In the genomic region with DNA sequence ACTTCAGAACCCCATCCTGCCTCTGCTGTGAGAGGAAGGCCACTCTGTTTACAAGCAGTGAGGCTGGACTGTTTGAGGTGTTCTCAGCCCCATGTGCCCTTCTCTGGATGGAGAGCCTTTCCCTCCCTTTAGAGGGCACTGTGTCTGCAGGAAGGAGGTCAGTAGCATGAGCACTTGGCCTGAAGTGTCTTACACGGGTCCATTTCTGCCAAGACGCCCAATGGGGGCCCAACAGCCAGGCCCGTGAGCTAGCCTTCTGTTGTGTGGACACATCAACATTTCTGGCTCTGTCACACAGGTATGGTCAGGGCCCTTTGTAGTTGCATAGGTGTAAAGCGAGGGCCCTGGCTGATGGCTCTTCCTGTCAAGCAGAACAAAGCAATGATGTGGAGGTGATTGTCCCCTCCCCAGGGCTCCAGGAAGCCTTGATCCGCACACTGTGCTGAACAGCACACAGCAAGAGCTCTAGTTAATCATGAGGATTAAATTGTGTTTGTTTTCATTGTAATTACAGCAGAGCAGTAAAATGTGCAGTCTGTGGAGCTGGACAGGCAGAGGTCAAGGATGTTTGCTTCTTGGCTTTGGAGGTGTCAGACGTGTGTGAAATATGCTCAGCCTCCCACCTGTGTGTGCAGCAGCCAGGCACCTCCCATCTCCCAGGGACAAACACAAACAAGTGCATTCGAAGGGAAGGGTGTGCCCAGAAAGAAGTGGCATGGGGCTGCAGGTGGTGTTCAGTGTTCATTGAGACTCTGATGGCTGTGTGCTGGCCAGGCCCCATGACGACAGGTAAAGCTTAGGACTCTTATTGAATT, we compare ENCODE assay signal across 1 cellular context.
TF ChIP-seq lines count a peak whose summit lies in the region.

No MANE protein-coding gene starts in this region.

TF ChIP-seq in SK-N-SH treated with all-trans-retinoic acid at 6 μM for 48 hours, 23 proteins besides CTCF, POLR2A, EP300 and RAD21 (continued from another document):
- TF ChIP-seq BACH2 (CRISPR knock-in tag; IDR thresholded peaks at IDR 0.05; ENCODE audit: borderline replicate concordance) (no peak), ZNF8 (CRISPR knock-in tag; IDR thresholded peaks at IDR 0.05) (no peak), ARNTL (CRISPR knock-in tag; IDR thresholded peaks at IDR 0.05; ENCODE audit: borderline replicate concordance, low read depth) (no peak), RARB (CRISPR knock-in tag; IDR thresholded peaks at IDR 0.05) (no peak), TOX (CRISPR knock-in tag; IDR thresholded peaks at IDR 0.05; ENCODE audit: borderline replicate concordance) (no peak), PPARA (CRISPR knock-in tag; IDR thresholded peaks at IDR 0.05; ENCODE audit: borderline replicate concordance) (no peak), ZFP3 (CRISPR knock-in tag; IDR thresholded peaks at IDR 0.05) (no peak), ISL1 (CRISPR knock-in tag; IDR thresholded peaks at IDR 0.05) (no peak), ZC3H10 (CRISPR knock-in tag; IDR thresholded peaks at IDR 0.05) (no peak)
- TF ChIP-seq, protein P1, sequence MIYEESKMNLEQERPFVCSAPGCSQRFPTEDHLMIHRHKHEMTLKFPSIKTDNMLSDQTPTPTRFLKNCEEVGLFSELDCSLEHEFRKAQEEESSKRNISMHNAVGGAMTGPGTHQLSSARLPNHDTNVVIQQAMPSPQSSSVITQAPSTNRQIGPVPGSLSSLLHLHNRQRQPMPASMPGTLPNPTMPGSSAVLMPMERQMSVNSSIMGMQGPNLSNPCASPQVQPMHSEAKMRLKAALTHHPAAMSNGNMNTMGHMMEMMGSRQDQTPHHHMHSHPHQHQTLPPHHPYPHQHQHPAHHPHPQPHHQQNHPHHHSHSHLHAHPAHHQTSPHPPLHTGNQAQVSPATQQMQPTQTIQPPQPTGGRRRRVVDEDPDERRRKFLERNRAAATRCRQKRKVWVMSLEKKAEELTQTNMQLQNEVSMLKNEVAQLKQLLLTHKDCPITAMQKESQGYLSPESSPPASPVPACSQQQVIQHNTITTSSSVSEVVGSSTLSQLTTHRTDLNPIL (CRISPR knock-in tag; IDR thresholded peaks at IDR 0.05; ENCODE audit: low read depth) = no peak
- TF ChIP-seq, protein P2, sequence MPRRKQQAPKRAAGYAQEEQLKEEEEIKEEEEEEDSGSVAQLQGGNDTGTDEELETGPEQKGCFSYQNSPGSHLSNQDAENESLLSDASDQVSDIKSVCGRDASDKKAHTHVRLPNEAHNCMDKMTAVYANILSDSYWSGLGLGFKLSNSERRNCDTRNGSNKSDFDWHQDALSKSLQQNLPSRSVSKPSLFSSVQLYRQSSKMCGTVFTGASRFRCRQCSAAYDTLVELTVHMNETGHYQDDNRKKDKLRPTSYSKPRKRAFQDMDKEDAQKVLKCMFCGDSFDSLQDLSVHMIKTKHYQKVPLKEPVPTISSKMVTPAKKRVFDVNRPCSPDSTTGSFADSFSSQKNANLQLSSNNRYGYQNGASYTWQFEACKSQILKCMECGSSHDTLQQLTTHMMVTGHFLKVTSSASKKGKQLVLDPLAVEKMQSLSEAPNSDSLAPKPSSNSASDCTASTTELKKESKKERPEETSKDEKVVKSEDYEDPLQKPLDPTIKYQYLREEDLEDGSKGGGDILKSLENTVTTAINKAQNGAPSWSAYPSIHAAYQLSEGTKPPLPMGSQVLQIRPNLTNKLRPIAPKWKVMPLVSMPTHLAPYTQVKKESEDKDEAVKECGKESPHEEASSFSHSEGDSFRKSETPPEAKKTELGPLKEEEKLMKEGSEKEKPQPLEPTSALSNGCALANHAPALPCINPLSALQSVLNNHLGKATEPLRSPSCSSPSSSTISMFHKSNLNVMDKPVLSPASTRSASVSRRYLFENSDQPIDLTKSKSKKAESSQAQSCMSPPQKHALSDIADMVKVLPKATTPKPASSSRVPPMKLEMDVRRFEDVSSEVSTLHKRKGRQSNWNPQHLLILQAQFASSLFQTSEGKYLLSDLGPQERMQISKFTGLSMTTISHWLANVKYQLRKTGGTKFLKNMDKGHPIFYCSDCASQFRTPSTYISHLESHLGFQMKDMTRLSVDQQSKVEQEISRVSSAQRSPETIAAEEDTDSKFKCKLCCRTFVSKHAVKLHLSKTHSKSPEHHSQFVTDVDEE (CRISPR knock-in tag; IDR thresholded peaks at IDR 0.05) = no peak
- TF ChIP-seq, protein P3, sequence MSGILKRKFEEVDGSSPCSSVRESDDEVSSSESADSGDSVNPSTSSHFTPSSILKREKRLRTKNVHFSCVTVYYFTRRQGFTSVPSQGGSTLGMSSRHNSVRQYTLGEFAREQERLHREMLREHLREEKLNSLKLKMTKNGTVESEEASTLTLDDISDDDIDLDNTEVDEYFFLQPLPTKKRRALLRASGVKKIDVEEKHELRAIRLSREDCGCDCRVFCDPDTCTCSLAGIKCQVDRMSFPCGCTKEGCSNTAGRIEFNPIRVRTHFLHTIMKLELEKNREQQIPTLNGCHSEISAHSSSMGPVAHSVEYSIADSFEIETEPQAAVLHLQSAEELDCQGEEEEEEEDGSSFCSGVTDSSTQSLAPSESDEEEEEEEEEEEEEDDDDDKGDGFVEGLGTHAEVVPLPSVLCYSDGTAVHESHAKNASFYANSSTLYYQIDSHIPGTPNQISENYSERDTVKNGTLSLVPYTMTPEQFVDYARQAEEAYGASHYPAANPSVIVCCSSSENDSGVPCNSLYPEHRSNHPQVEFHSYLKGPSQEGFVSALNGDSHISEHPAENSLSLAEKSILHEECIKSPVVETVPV (CRISPR knock-in tag; IDR thresholded peaks at IDR 0.05) = no peak
TF ChIP-seq in SK-N-SH treated with all-trans-retinoic acid at 6 μM for 48 hours: peak in this region for 0.
